Comparison of ENCODE assay signal across 9 cellular contexts in genomic region chr15:95839367-95839782, GRCh38.
DNase-seq lines count a peak whose midpoint lies in the region; ATAC-seq and TF ChIP-seq lines count a peak whose summit lies in the region.
"Had no signal": no experiment of that assay in that cellular context is flagged by ENCODE, and none has a peak within 500 bp of the region (broad histone marks: within the 10 kb centered on the region; RNA-seq: fewer than 3 reads in every experiment).

No MANE protein-coding gene starts in this region.

- no peaks in the 10 kb centered on the region for H3K36me3 Mint-ChIP-seq in MCF 10A (ENCODE audit: insufficient read depth, unreplicated experiment)

- H4K91ac ChIP-seq in neuronal stem cell (ENCODE audit: low read depth, low read length, poor library complexity) = no peak overlapping the region

- DNase-seq in OCI-M1 (lab: John Stamatoyannopoulos, UW) (peak; percentile 64), neuronal stem cell (ENCODE audit: low spot score) (no peak), uterus (no peak), MCF 10A (ENCODE audit: unreplicated experiment) (no peak), GM03348 (ENCODE audit: low spot score) (no peak), NCI-H748 treated with DMSO at 0.1 percent for 48 hours (lab: John Stamatoyannopoulos, UW) (no peak)

- H3K9me3 ChIP-seq in neuronal stem cell (replicated peaks in 1 of 2; ENCODE audit: control insufficient read depth in 2 of 2, insufficient read depth in 1 of 2, low read depth in 1 of 2, low read length in 2 of 2) (no peaks in the 10 kb centered on the region), uterus (no peaks in the 10 kb centered on the region)

- no peaks in the 10 kb centered on the region for H3K27me3 Mint-ChIP-seq in MCF 10A (ENCODE audit: insufficient read depth, unreplicated experiment)

- no peak overlapping the region for H2BK15ac ChIP-seq in neuronal stem cell (ENCODE audit: low read length)

- peak; percentile 88 for ATAC-seq in GM19035 (IDR thresholded peaks at IDR 0.05; ENCODE audit: unreplicated experiment)
- ATAC-seq in HG02588 (IDR thresholded peaks at IDR 0.05; ENCODE audit: unreplicated experiment) = peak; percentile 74
- ATAC-seq: left lobe of liver had no signal

- no peak overlapping the region for H3K4me2 ChIP-seq in neuronal stem cell (ENCODE audit: insufficient read depth, low read length, poor library complexity, severe bottlenecking)

- no peaks in the 10 kb centered on the region for H3K9me3 Mint-ChIP-seq in MCF 10A (ENCODE audit: unreplicated experiment)

- no TSS peak for BruUV-seq in MCF 10A (replicated peaks; lab: Mats Ljungman, UMichigan)

- no peaks in the 10 kb centered on the region for H3K79me1 ChIP-seq in neuronal stem cell (ENCODE audit: low read depth, low read length)

- TF ChIP-seq POLR2A in uterus (IDR thresholded peaks at IDR 0.05) = no peak

- no CpG with 5 or more reads among the region's 2 CpGs for WGBS in neuronal stem cell (ENCODE audit: extremely low coverage in 2 of 2, insufficient read length in 2 of 2, insufficient replicate concordance in 1 of 2), 2 donors

- CTCF ChIA-PET in MCF 10A (lab: Yijun Ruan, JAX) = no interaction called here

- POLR2A ChIA-PET in MCF 10A (lab: Yijun Ruan, JAX) = no interaction called here

- H3K18ac ChIP-seq in neuronal stem cell (ENCODE audit: low read length) = no peak overlapping the region

- no peak overlapping the region for H3K9ac ChIP-seq in neuronal stem cell (ENCODE audit: low read depth, low read length, poor library complexity)

- H3K4me1 Mint-ChIP-seq in MCF 10A (ENCODE audit: insufficient read depth, unreplicated experiment) = no peaks in the 10 kb centered on the region

- H3K27ac ChIP-seq in neuronal stem cell (replicated peaks; ENCODE audit: low read length) (no peak overlapping the region), uterus (peak overlapping the region in 1 of 2 donors; percentile 40)

- H2BK5ac ChIP-seq in neuronal stem cell (ENCODE audit: low read length) = no peak overlapping the region

- no peak overlapping the region for H3K4me3 Mint-ChIP-seq in MCF 10A (ENCODE audit: unreplicated experiment)

- H2BK12ac ChIP-seq in neuronal stem cell (ENCODE audit: low read length) = no peak overlapping the region

- intact Hi-C loops in uterus (cut with DNase I; ENCODE audit: low total_unique reads) = no loop called here
- intact Hi-C loops in MCF 10A (cut with micrococcal nuclease) = no loop called here

- H3K27me3 ChIP-seq in neuronal stem cell (ENCODE audit: control insufficient read depth in 3 of 3, insufficient read depth in 3 of 3, low read depth in 1 of 3, low read length in 3 of 3) (no peaks in the 10 kb centered on the region), uterus (no peaks in the 10 kb centered on the region)

- no peak overlapping the region for H3K27ac Mint-ChIP-seq in MCF 10A (ENCODE audit: low read depth, unreplicated experiment)

- peaks cover 12 to 17% of the 10 kb centered on the region in 2 donors for H3K4me1 ChIP-seq in neuronal stem cell (ENCODE audit: control insufficient read depth in 2 of 2, insufficient read depth in 1 of 2, low read depth in 1 of 2, low read length in 2 of 2)
- no peaks in the 10 kb centered on the region for H3K4me1 ChIP-seq in uterus

- no peak overlapping the region for H4K8ac ChIP-seq in neuronal stem cell (ENCODE audit: low read depth, low read length)

- H2AK5ac ChIP-seq in neuronal stem cell (ENCODE audit: low read depth, low read length) = no peak overlapping the region

- H2AFZ ChIP-seq in neuronal stem cell (ENCODE audit: low read length) = peak overlapping the region; percentile 15

- H3K4ac ChIP-seq in neuronal stem cell (ENCODE audit: low read length) = no peak overlapping the region

- H3K23ac ChIP-seq in neuronal stem cell (ENCODE audit: low read depth, low read length, poor library complexity) = no peak overlapping the region

- no peak for TF ChIP-seq CTCF in uterus (IDR thresholded peaks at IDR 0.05)
- no peak for TF ChIP-seq CTCF in MCF 10A (IDR thresholded peaks at IDR 0.05; ENCODE audit: unreplicated experiment)

- H3K14ac ChIP-seq in neuronal stem cell (ENCODE audit: low read length) = no peak overlapping the region

- H3K36me3 ChIP-seq in neuronal stem cell (replicated peaks in 1 of 2; ENCODE audit: control insufficient read depth in 2 of 2, insufficient read depth in 2 of 2, low read length in 2 of 2) (no peaks in the 10 kb centered on the region), uterus (no peaks in the 10 kb centered on the region)

- H3K4me3 ChIP-seq in neuronal stem cell (ENCODE audit: low read length in 2 of 2) (no peak overlapping the region), uterus (no peak overlapping the region)

- H2BK120ac ChIP-seq in neuronal stem cell (ENCODE audit: low read depth, low read length) = no peak overlapping the region
